ENCODE assay signal across 18 cellular contexts in the genomic region with DNA sequence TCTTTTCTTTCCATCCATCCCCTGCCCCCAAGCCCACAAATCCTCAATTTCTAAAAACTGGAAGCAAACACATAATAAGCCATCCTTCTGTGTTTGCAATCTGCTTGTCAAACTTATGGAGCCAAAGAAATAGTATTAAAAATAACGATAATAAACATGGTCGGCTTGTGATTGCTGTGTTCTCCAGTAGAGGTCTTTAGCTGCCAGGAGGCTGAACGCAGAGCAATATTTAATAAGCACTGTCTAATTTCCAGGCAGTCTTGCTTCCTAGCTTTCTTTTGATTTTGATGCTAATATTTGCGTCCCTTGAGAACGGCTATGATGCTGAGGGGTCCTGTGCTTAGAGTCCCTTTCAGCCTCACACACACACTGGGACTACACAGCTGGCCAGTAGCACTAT. TPM values are rescaled to one million over a fixed set of nuclear protein-coding genes. Genes with fewer than 3 reads are reported as not detected.
DNase-seq lines count a peak whose midpoint lies in the region; ATAC-seq and TF ChIP-seq lines count a peak whose summit lies in the region.
"Had no signal": no experiment of that assay in that cellular context is flagged by ENCODE, and none has a peak within 500 bp of the region (broad histone marks: within the 10 kb centered on the region; RNA-seq: fewer than 3 reads in every experiment).

No MANE protein-coding gene starts in this region.

- H3K27me3 Mint-ChIP-seq in chondrocyte (ENCODE audit: low read depth), result peaks cover 87% of the 10 kb centered on the region
- H3K27me3 Mint-ChIP-seq in activated CD4-positive, alpha-beta T cell treated with anti-CD3 and anti-CD28 coated beads, Interleukin-2, amount 10 ng/mL, durations not matched to agents 24 days and 14 days, result peaks cover 84% of the 10 kb centered on the region

- peak; percentile 26; the same call in 1 of the 2 replicates for TF ChIP-seq CTCF in OCI-LY7 (conservative IDR thresholded peaks at IDR 0.05; ENCODE audit: low read length)
- peak; percentile 41 for TF ChIP-seq CTCF in chondrocyte (IDR thresholded peaks at IDR 0.05)
- TF ChIP-seq CTCF in omental fat pad (IDR thresholded peaks at IDR 0.05), result no peak

- no peaks in the 10 kb centered on the region for H3K79me2 ChIP-seq in OCI-LY7 (ENCODE audit: insufficient read depth, low read depth, low read length)

- H3K27ac Mint-ChIP-seq in chondrocyte (ENCODE audit: unreplicated experiment), result no peak overlapping the region
- no peak overlapping the region for H3K27ac Mint-ChIP-seq in activated CD4-positive, alpha-beta T cell treated with anti-CD3 and anti-CD28 coated beads, Interleukin-2, amount 10 ng/mL, durations not matched to agents 24 days and 14 days
- H3K27ac Mint-ChIP-seq: CD14-positive monocyte had no signal

- no peaks in the 10 kb centered on the region for H3K9me3 ChIP-seq in OCI-LY7 (ENCODE audit: low read length)
- H3K9me3 ChIP-seq: A549 had no signal

- no TSS peak for BruUV-seq in OCI-LY7 (replicated peaks; lab: Mats Ljungman, UMichigan)

- H3K4me1 Mint-ChIP-seq in chondrocyte (ENCODE audit: low read depth), result peaks cover 20% of the 10 kb centered on the region
- peaks cover 12% of the 10 kb centered on the region for H3K4me1 Mint-ChIP-seq in activated CD4-positive, alpha-beta T cell treated with anti-CD3 and anti-CD28 coated beads, Interleukin-2, amount 10 ng/mL, durations not matched to agents 24 days and 14 days

- POLR2A ChIA-PET in OCI-LY7 (lab: Charles Lee), result no interaction called here

- DNase-seq in AG08396 (ENCODE audit: low spot score) (peak; percentile 34), OCI-LY7 (ENCODE audit: low spot score) (no peak), chondrocyte (ENCODE audit: low spot score) (no peak), iris pigment epithelial cell (ENCODE audit: low read depth) (peak; percentile 36), NCI-H1930 (lab: John Stamatoyannopoulos, UW) (no peak), omental fat pad (ENCODE audit: low spot score) (no peak)
- no peak for DNase-seq in activated CD4-positive, alpha-beta T cell treated with anti-CD3 and anti-CD28 coated beads for 4 hours
- no peak for DNase-seq in activated CD4-positive, alpha-beta T cell treated with anti-CD3 and anti-CD28 coated beads, Interleukin-2, amount 10 ng/mL, durations not matched to agents 24 days and 14 days
- DNase-seq: COR-L47, EL, NCI-H1048, NCI-H526 treated with DMSO at 0.1 percent for 48 hours, RPMI8226 had no signal

- no peaks in the 10 kb centered on the region for H3K36me3 ChIP-seq in OCI-LY7 (ENCODE audit: insufficient read depth, low read length)

- ATAC-seq in omental fat pad (ENCODE audit: low FRiP score), result no peak
- ATAC-seq: A549, HepG2 had no signal

- H3K4me3 ChIP-seq in OCI-LY7 (ENCODE audit: low read depth, low read length, poor library complexity, severe bottlenecking), result no peak overlapping the region
- H3K4me3 ChIP-seq: A549 had no signal

- intact Hi-C loops in OCI-LY7 (cut with micrococcal nuclease; ENCODE audit: unreplicated experiment), result no loop called here
- intact Hi-C loops in activated CD4-positive, alpha-beta T cell treated with anti-CD3 and anti-CD28 coated beads, Interleukin-2, amount 10 ng/mL, durations not matched to agents 24 days and 14 days (cut with micrococcal nuclease), result loop anchor here (2.0 to 10.0 kb wide), 4 partner anchors 114 to 1710 kb away; a partner anchor contains a TSS

- no peak overlapping the region for H3K27ac ChIP-seq in OCI-LY7 (ENCODE audit: low read depth, low read length, poor library complexity, severe bottlenecking)
- H3K27ac ChIP-seq: A549, KMS-11 had no signal

- H2AFZ ChIP-seq in OCI-LY7 (ENCODE audit: low read length), result no peak overlapping the region

- H3K4me3 Mint-ChIP-seq in chondrocyte (ENCODE audit: unreplicated experiment), result no peak overlapping the region
- no peak overlapping the region for H3K4me3 Mint-ChIP-seq in activated CD4-positive, alpha-beta T cell treated with anti-CD3 and anti-CD28 coated beads, Interleukin-2, amount 10 ng/mL, durations not matched to agents 24 days and 14 days

- no peaks in the 10 kb centered on the region for H3K9me3 Mint-ChIP-seq in chondrocyte (ENCODE audit: low read depth)
- no peaks in the 10 kb centered on the region for H3K9me3 Mint-ChIP-seq in activated CD4-positive, alpha-beta T cell treated with anti-CD3 and anti-CD28 coated beads, Interleukin-2, amount 10 ng/mL, durations not matched to agents 24 days and 14 days

- H3K4me2 ChIP-seq in OCI-LY7 (ENCODE audit: low read length), result no peak overlapping the region
- H3K4me2 ChIP-seq: A549, KMS-11 had no signal

- no peaks in the 10 kb centered on the region for H3K36me3 Mint-ChIP-seq in chondrocyte (ENCODE audit: low read depth)
- H3K36me3 Mint-ChIP-seq in activated CD4-positive, alpha-beta T cell treated with anti-CD3 and anti-CD28 coated beads, Interleukin-2, amount 10 ng/mL, durations not matched to agents 24 days and 14 days (ENCODE audit: low read depth), result peaks cover 3% of the 10 kb centered on the region
- H3K36me3 Mint-ChIP-seq: CD14-positive monocyte had no signal

- no peaks in the 10 kb centered on the region for H4K20me1 ChIP-seq in OCI-LY7 (ENCODE audit: insufficient read depth, low read length)

- H3K4me1 ChIP-seq in OCI-LY7 (ENCODE audit: insufficient read depth, low read length, poor library complexity, severe bottlenecking), result no peaks in the 10 kb centered on the region
- H3K4me1 ChIP-seq: A549 had no signal

- CTCF ChIA-PET in OCI-LY7 (lab: Charles Lee; ENCODE audit: unreplicated experiment), result no interaction called here

- no peaks in the 10 kb centered on the region for H3K9me2 ChIP-seq in OCI-LY7 (ENCODE audit: insufficient read depth, low read length)

RNA-seq across cellular contexts. Expression of a gene that starts 3.2 kb away (rescaled TPM):
- total RNA-seq in OCI-LY7 (2014; rRNA removed; shearing (Covaris generic)), result not detected in 2 replicates
- total RNA-seq in OCI-LY7 (2022), result not detected in 2 replicates
- total RNA-seq in chondrocyte, result not detected in 3 replicates
- not detected for total RNA-seq in omental fat pad
- not detected in 2 replicates for total RNA-seq in activated CD4-positive, alpha-beta T cell treated with anti-CD3 and anti-CD28 coated beads, Interleukin-2, amount 10 ng/mL, durations not matched to agents 24 days and 14 days
- total RNA-seq: HepG2, MCF 10A had no signal

Comparison
In these comparisons a context has a peak if more than half of its experiments do, and no peak if none do; other contexts are left out.
1. DNase-seq: peak in AG08396 (single experiment) and iris pigment epithelial cell (single experiment); none in OCI-LY7 (single experiment), chondrocyte (single experiment), NCI-H1930 (0 of 2), omental fat pad (single experiment), activated CD4-positive, alpha-beta T cell treated with anti-CD3 and anti-CD28 coated beads for 4 hours (0 of 2) and activated CD4-positive, alpha-beta T cell treated with anti-CD3 and anti-CD28 coated beads, Interleukin-2, amount 10 ng/mL, durations not matched to agents 24 days and 14 days (single experiment).
2. CTCF ChIP-seq: peak in OCI-LY7 (single experiment) and chondrocyte (single experiment); none in omental fat pad (0 of 3).